ENCODE assay signal across 8 cellular contexts in genomic region chr15:59371458-59372351, GRCh38. TPM values are rescaled to one million over a fixed set of nuclear protein-coding genes. Genes with fewer than 3 reads are reported as not detected.
A peak's percentile ranks its signal among the peaks of the same experiment; 100 is the strongest.
DNase-seq lines count a peak whose midpoint lies in the region; ATAC-seq, FAIRE-seq and TF ChIP-seq lines count a peak whose summit lies in the region.

No MANE protein-coding gene starts in this region.

- TF ChIP-seq CTCF in GM10248 (IDR thresholded peaks at IDR 0.05; ENCODE audit: control extremely low read depth, extremely low read depth, low read depth, missing control alignments), result no peak
- no peak for TF ChIP-seq CTCF in bronchial epithelial cell (IDR thresholded peaks at IDR 0.05; ENCODE audit: insufficient read depth, low read length, severe bottlenecking)

- intact Hi-C loops in left colon (cut with DNase I, micrococcal nuclease), result no loop called here

- H3K27me3 ChIP-seq in NT2/D1 (ENCODE audit: insufficient read depth, insufficient read length) (peaks cover 26% of the 10 kb centered on the region), bronchial epithelial cell (ENCODE audit: control insufficient read depth, insufficient read depth, low read length) (no peaks in the 10 kb centered on the region)

- H3K9me3 ChIP-seq in NT2/D1 (ENCODE audit: insufficient read depth, low read length), result no peaks in the 10 kb centered on the region

- no peak for FAIRE-seq in H54 (lab: Jason Lieb, UNC)
- FAIRE-seq in bronchial epithelial cell (lab: Jason Lieb, UNC), result no peak

- CTCF ChIA-PET in GM10248 (lab: Yijun Ruan, JAX), result interaction anchor here (0.6 to 1.2 kb wide), 4 partner anchors 11 to 46 kb away, joined by 3 to 4 read pairs (median 4); no protein-coding TSS in a partner anchor

- 0 out of 2 replicates have a peak, but pooled peaks have one; percentile 5 for TF ChIP-seq POLR2A in H54 (IDR thresholded peaks at IDR 0.05; ENCODE audit: low read depth, low read length)

- peak overlapping the region; percentile 90 for H3K9ac ChIP-seq in NT2/D1 (ENCODE audit: insufficient read length, low read depth)

- DNase-seq in GM10248 (ENCODE audit: extremely low spot score) (peak; percentile 59), H54 (ENCODE audit: insufficient read length, low spot score) (no peak), NT2/D1 (ENCODE audit: low read depth, low spot score) (no peak), bronchial epithelial cell (ENCODE audit: low read depth) (no peak), left colon (peak; percentile 41 to 64), RKO (ENCODE audit: low spot score) (no peak), DMS79 treated with DMSO at 0.1 percent for 48 hours (lab: John Stamatoyannopoulos, UW) (no peak)
- peak; percentile 46 for DNase-seq in stimulated activated naive CD8-positive, alpha-beta T cell treated with anti-CD3 and anti-CD28 coated beads, Interleukin-15, Interleukin-2, amounts not matched to agents 100 U/mL and 50 U/mL, for 24 hours

- peak; percentile 66 for ATAC-seq in left colon
- ATAC-seq in stimulated activated naive CD8-positive, alpha-beta T cell treated with anti-CD3 and anti-CD28 coated beads, Interleukin-15, Interleukin-2, amounts not matched to agents 100 U/mL and 50 U/mL, for 24 hours, result peak; percentile 58

- no peaks in the 10 kb centered on the region for H3K36me3 ChIP-seq in NT2/D1 (ENCODE audit: insufficient read depth, insufficient read length, low read length)
- no peaks in the 10 kb centered on the region for H3K36me3 ChIP-seq in bronchial epithelial cell (ENCODE audit: control insufficient read depth, insufficient read depth, low read length)

- POLR2A ChIA-PET in GM10248 (lab: Yijun Ruan, JAX), result no interaction called here

- H3K4me3 ChIP-seq in NT2/D1 (ENCODE audit: insufficient read length, low read depth), result peak overlapping the region; percentile 94
- peak overlapping the region; percentile 92 for H3K4me3 ChIP-seq in bronchial epithelial cell (ENCODE audit: low read depth, low read length)

- no peaks in the 10 kb centered on the region for H3K4me1 ChIP-seq in NT2/D1 (ENCODE audit: insufficient read depth, insufficient read length)

RNA-seq across cellular contexts. Expression of gene MYO1E, which starts 1.0 kb away (rescaled TPM):
- total RNA-seq in bronchial epithelial cell (63.8 and 71.9 TPM in 2 replicates), left colon (100 to 1,000 TPM; 331 to 397 TPM)

Comparison
In these comparisons a context has a peak if more than half of its experiments do, and no peak if none do; other contexts are left out.
1. DNase-seq: peak in GM10248 (single experiment), left colon (2 of 2) and stimulated activated naive CD8-positive, alpha-beta T cell treated with anti-CD3 and anti-CD28 coated beads, Interleukin-15, Interleukin-2, amounts not matched to agents 100 U/mL and 50 U/mL, for 24 hours (single experiment); none in H54 (single experiment), NT2/D1 (single experiment), bronchial epithelial cell (single experiment), RKO (single experiment) and DMS79 treated with DMSO at 0.1 percent for 48 hours (single experiment).